Comparison of ENCODE assay signal across 37 cellular contexts in genomic region chr17:61420745-61421398, GRCh38. TPM values are rescaled to one million over a fixed set of nuclear protein-coding genes. Genes with fewer than 3 reads are reported as not detected.
"Had no signal": no experiment of that assay in that cellular context is flagged by ENCODE, and none has a peak within 500 bp of the region (broad histone marks: within the 10 kb centered on the region; RNA-seq: fewer than 3 reads in every experiment).

No MANE protein-coding gene starts in this region.

- H3K9me3 Mint-ChIP-seq: activated CD4-positive, alpha-beta memory T cell treated with anti-CD3 and anti-CD28 coated beads, Interleukin-2, amount 10 ng/mL, durations not matched to agents 7 days and 5 days; activated naive CD4-positive, alpha-beta T cell treated with anti-CD3 and anti-CD28 coated beads, Interleukin-2, amount 10 ng/mL, durations not matched to agents 7 days and 5 days; activated naive CD8-positive, alpha-beta T cell treated with anti-CD3 and anti-CD28 coated beads, Interleukin-2, amount 50 U/mL, for 24 hours had no signal

- H3K4me3 ChIP-seq: SJCRH30, SK-N-MC had no signal

- H3K36me3 ChIP-seq: SJCRH30, WERI-Rb-1 had no signal

- H3K27me3 ChIP-seq: SJCRH30 had no signal

- H3K4me3 Mint-ChIP-seq: activated CD4-positive, alpha-beta memory T cell treated with anti-CD3 and anti-CD28 coated beads, Interleukin-2, amount 10 ng/mL, durations not matched to agents 7 days and 5 days; activated CD8-positive, alpha-beta memory T cell treated with anti-CD3 and anti-CD28 coated beads, Interleukin-2, amount 10 ng/mL, durations not matched to agents 7 days and 5 days; activated naive CD4-positive, alpha-beta T cell treated with anti-CD3 and anti-CD28 coated beads, Interleukin-2, amount 10 ng/mL, durations not matched to agents 7 days and 5 days; activated naive CD8-positive, alpha-beta T cell; activated naive CD8-positive, alpha-beta T cell treated with anti-CD3 and anti-CD28 coated beads, Interleukin-2, amount 50 U/mL, for 24 hours; brain had no signal

- H3K27ac Mint-ChIP-seq: activated CD4-positive, alpha-beta memory T cell treated with anti-CD3 and anti-CD28 coated beads, Interleukin-2, amount 10 ng/mL, durations not matched to agents 7 days and 5 days; activated CD8-positive, alpha-beta memory T cell treated with anti-CD3 and anti-CD28 coated beads, Interleukin-2, amount 10 ng/mL, durations not matched to agents 7 days and 5 days; activated naive CD4-positive, alpha-beta T cell treated with anti-CD3 and anti-CD28 coated beads, Interleukin-2, amount 10 ng/mL, durations not matched to agents 7 days and 5 days; activated naive CD8-positive, alpha-beta T cell; activated naive CD8-positive, alpha-beta T cell treated with anti-CD3 and anti-CD28 coated beads, Interleukin-2, amount 50 U/mL, for 24 hours had no signal

- H3K9me3 ChIP-seq: SJCRH30 had no signal

- ATAC-seq: activated CD8-positive, alpha-beta memory T cell treated with anti-CD3 and anti-CD28 coated beads, Interleukin-2, amount 10 ng/mL, durations not matched to agents 7 days and 5 days; activated naive CD8-positive, alpha-beta T cell treated with anti-CD3 and anti-CD28 coated beads, Interleukin-2, amount 50 U/mL, for 24 hours; Panc1 had no signal

- H3K4me1 Mint-ChIP-seq: activated CD8-positive, alpha-beta memory T cell treated with anti-CD3 and anti-CD28 coated beads, Interleukin-2, amount 10 ng/mL, durations not matched to agents 7 days and 5 days; activated naive CD8-positive, alpha-beta T cell treated with anti-CD3 and anti-CD28 coated beads, Interleukin-2, amount 50 U/mL, for 24 hours had no signal

- DNase-seq: activated CD4-positive, alpha-beta memory T cell treated with anti-CD3 and anti-CD28 coated beads, Interleukin-2, amount 10 ng/mL, durations not matched to agents 7 days and 5 days; activated CD4-positive, alpha-beta T cell treated with anti-CD3 and anti-CD28 coated beads for 1 hour; activated CD4-positive, alpha-beta T cell treated with anti-CD3 and anti-CD28 coated beads for 48 hours; activated CD4-positive, CD25-positive, alpha-beta regulatory T cell; activated CD8-positive, alpha-beta memory T cell treated with anti-CD3 and anti-CD28 coated beads for 24 hours; activated CD8-positive, alpha-beta memory T cell treated with anti-CD3 and anti-CD28 coated beads, Interleukin-2, amount 50 U/mL, for 48 hours; activated effector memory CD4-positive, alpha-beta T cell treated with Interleukin-2 at 50 U/mL for 16 hours; activated naive CD4-positive, alpha-beta T cell treated with anti-CD3 and anti-CD28 coated beads, Interleukin-2, amount 10 ng/mL, durations not matched to agents 7 days and 5 days; activated naive CD8-positive, alpha-beta T cell treated with anti-CD3 and anti-CD28 coated beads, Interleukin-2, amount 50 U/mL, for 24 hours; activated T-cell treated with anti-CD3 and anti-CD28 coated beads, Interleukin-2, amount 50 U/mL, for 48 hours; anterior cingulate cortex; caudate nucleus; cerebellar nuclear complex; Kasumi-1; KG1; MM.1S; MV-4-11; NCI-H1092 treated with DMSO at 0.1 percent for 48 hours; NCI-H1417; NCI-H187 treated with DMSO at 0.1 percent for 48 hours; NCI-H2081; NCI-H510A; NCI-H526; NCI-H774; SHP77; SJCRH30; T1000 had no signal

- H3K27ac ChIP-seq: SJCRH30, SK-N-MC, WERI-Rb-1 had no signal

- H3K36me3 Mint-ChIP-seq: activated CD8-positive, alpha-beta memory T cell treated with anti-CD3 and anti-CD28 coated beads, Interleukin-2, amount 10 ng/mL, durations not matched to agents 7 days and 5 days; activated naive CD4-positive, alpha-beta T cell treated with anti-CD3 and anti-CD28 coated beads, Interleukin-2, amount 10 ng/mL, durations not matched to agents 7 days and 5 days; activated naive CD8-positive, alpha-beta T cell; brain had no signal

- FAIRE-seq: bronchial epithelial cell had no signal

- H3K4me1 ChIP-seq: SJCRH30 had no signal

RNA-seq across cellular contexts. Expression of gene TBX2, which starts 21.2 kb away (rescaled TPM):
- total RNA-seq: activated CD4-positive, alpha-beta memory T cell treated with anti-CD3 and anti-CD28 coated beads, Interleukin-2, amount 10 ng/mL, durations not matched to agents 7 days and 5 days; activated CD8-positive, alpha-beta memory T cell treated with anti-CD3 and anti-CD28 coated beads, Interleukin-2, amount 10 ng/mL, durations not matched to agents 7 days and 5 days; T-helper 1 cell treated with Interleukin-12 subunit alpha and Interleukin-12 subunit beta and Interleukin-4 antibody, amounts not matched to agents 30 ng/mL and 1 ng/mL, for 36 hours; T-helper 2 cell treated with Interferon-gamma antibody and Interleukin-4, amounts not matched to agents 100 ng/mL and 5 ng/mL, for 36 hours had no signal

RNA-seq across cellular contexts. Expression of gene TBX4, which starts 31.4 kb away (rescaled TPM):
- total RNA-seq: activated CD4-positive, alpha-beta memory T cell treated with anti-CD3 and anti-CD28 coated beads, Interleukin-2, amount 10 ng/mL, durations not matched to agents 7 days and 5 days; activated CD8-positive, alpha-beta memory T cell treated with anti-CD3 and anti-CD28 coated beads, Interleukin-2, amount 10 ng/mL, durations not matched to agents 7 days and 5 days; bronchial epithelial cell; RPMI7951; T-helper 1 cell treated with Interleukin-12 subunit alpha and Interleukin-12 subunit beta and Interleukin-4 antibody, amounts not matched to agents 30 ng/mL and 1 ng/mL, for 36 hours; T-helper 2 cell treated with Interferon-gamma antibody and Interleukin-4, amounts not matched to agents 100 ng/mL and 5 ng/mL, for 36 hours had no signal
